1 cellular context compared by ENCODE assay signal in the genomic region with DNA sequence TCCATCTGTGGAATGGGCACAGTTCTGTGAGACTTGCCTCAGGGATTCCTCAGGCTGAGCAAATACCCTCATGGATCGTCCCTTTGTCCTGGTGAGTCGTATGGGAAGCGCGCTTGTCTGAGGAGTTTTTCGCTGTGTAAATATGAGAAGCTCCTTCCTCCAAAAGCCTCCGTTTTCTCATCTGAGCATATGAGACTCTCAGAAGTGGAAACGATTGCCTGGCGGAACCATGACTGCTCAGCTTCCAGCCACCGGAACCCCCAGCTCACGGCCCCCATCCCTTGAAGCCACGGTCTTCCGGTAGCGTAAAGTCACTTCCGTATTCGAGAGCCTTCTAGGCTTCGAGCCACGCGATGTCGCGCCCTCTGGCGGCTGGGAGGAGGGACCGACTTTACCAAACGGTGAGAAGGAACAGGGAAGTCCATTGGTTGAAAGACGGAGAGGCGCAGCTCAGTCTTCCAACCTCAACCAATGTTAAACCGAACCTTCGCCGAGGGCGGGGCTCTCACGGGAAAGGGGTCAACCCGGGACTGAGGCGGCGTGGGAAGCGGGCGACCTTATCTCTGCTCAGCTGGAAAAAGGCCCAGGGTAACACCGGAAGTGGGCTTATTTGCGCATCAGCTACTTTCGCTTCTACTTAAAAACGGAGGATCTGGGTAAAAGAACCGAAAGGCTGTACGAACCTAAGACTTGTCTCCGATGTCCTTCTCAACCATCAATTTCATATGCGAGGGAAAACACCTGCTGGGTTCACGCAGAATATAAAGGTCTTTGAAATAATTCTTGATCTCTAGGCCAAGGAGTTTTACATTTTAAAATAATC.
A peak's percentile ranks its signal among the peaks of the same experiment; 100 is the strongest.
TF ChIP-seq lines count a peak whose summit lies in the region.

No MANE protein-coding gene starts in this region.

TF ChIP-seq in K562, 482 proteins besides CTCF, POLR2A, EP300 and RAD21 (continued from another document and continues in another):
- TF ChIP-seq, protein P1, sequence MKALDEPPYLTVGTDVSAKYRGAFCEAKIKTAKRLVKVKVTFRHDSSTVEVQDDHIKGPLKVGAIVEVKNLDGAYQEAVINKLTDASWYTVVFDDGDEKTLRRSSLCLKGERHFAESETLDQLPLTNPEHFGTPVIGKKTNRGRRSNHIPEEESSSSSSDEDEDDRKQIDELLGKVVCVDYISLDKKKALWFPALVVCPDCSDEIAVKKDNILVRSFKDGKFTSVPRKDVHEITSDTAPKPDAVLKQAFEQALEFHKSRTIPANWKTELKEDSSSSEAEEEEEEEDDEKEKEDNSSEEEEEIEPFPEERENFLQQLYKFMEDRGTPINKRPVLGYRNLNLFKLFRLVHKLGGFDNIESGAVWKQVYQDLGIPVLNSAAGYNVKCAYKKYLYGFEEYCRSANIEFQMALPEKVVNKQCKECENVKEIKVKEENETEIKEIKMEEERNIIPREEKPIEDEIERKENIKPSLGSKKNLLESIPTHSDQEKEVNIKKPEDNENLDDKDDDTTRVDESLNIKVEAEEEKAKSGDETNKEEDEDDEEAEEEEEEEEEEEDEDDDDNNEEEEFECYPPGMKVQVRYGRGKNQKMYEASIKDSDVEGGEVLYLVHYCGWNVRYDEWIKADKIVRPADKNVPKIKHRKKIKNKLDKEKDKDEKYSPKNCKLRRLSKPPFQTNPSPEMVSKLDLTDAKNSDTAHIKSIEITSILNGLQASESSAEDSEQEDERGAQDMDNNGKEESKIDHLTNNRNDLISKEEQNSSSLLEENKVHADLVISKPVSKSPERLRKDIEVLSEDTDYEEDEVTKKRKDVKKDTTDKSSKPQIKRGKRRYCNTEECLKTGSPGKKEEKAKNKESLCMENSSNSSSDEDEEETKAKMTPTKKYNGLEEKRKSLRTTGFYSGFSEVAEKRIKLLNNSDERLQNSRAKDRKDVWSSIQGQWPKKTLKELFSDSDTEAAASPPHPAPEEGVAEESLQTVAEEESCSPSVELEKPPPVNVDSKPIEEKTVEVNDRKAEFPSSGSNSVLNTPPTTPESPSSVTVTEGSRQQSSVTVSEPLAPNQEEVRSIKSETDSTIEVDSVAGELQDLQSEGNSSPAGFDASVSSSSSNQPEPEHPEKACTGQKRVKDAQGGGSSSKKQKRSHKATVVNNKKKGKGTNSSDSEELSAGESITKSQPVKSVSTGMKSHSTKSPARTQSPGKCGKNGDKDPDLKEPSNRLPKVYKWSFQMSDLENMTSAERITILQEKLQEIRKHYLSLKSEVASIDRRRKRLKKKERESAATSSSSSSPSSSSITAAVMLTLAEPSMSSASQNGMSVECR (CRISPR knock-in tag; IDR thresholded peaks at IDR 0.05): peak; percentile 30; the same call in 1 of the 2 replicates
- TF ChIP-seq, protein P2, sequence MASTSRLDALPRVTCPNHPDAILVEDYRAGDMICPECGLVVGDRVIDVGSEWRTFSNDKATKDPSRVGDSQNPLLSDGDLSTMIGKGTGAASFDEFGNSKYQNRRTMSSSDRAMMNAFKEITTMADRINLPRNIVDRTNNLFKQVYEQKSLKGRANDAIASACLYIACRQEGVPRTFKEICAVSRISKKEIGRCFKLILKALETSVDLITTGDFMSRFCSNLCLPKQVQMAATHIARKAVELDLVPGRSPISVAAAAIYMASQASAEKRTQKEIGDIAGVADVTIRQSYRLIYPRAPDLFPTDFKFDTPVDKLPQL (IDR thresholded peaks at IDR 0.05; ENCODE audit: extremely low read depth, insufficient read length): no peak
- TF ChIP-seq RBM14 (IDR thresholded peaks at IDR 0.05; ENCODE audit: borderline replicate concordance, insufficient read depth, low read depth, low read length) (no peak), NFXL1 (CRISPR knock-in tag; IDR thresholded peaks at IDR 0.05) (no peak), ZNF197 (CRISPR knock-in tag; IDR thresholded peaks at IDR 0.05; ENCODE audit: low read depth) (no peak; the same call in 1 of the 2 replicates), ZC3H4 (CRISPR knock-in tag; IDR thresholded peaks at IDR 0.05; ENCODE audit: borderline replicate concordance) (no peak), SIN3B (IDR thresholded peaks at IDR 0.05; ENCODE audit: low read depth) (no peak), PYGO2 (tag; IDR thresholded peaks at IDR 0.05) (no peak), ZNF445 (CRISPR knock-in tag; IDR thresholded peaks at IDR 0.05; ENCODE audit: low read depth) (no peak), ZNF785 (CRISPR knock-in tag; IDR thresholded peaks at IDR 0.05) (no peak), FOXA3 (CRISPR knock-in tag; conservative IDR thresholded peaks at IDR 0.05 in 1 of 2, IDR thresholded peaks at IDR 0.05 in 1 of 2) (0 out of 4 replicates have a peak, but pooled peaks of 1 of the 2 experiments have one; percentile 20)
- TF ChIP-seq, protein P3, sequence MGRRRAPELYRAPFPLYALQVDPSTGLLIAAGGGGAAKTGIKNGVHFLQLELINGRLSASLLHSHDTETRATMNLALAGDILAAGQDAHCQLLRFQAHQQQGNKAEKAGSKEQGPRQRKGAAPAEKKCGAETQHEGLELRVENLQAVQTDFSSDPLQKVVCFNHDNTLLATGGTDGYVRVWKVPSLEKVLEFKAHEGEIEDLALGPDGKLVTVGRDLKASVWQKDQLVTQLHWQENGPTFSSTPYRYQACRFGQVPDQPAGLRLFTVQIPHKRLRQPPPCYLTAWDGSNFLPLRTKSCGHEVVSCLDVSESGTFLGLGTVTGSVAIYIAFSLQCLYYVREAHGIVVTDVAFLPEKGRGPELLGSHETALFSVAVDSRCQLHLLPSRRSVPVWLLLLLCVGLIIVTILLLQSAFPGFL (CRISPR knock-in tag; IDR thresholded peaks at IDR 0.05): no peak
- TF ChIP-seq, protein P4, sequence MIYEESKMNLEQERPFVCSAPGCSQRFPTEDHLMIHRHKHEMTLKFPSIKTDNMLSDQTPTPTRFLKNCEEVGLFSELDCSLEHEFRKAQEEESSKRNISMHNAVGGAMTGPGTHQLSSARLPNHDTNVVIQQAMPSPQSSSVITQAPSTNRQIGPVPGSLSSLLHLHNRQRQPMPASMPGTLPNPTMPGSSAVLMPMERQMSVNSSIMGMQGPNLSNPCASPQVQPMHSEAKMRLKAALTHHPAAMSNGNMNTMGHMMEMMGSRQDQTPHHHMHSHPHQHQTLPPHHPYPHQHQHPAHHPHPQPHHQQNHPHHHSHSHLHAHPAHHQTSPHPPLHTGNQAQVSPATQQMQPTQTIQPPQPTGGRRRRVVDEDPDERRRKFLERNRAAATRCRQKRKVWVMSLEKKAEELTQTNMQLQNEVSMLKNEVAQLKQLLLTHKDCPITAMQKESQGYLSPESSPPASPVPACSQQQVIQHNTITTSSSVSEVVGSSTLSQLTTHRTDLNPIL (CRISPR knock-in tag; IDR thresholded peaks at IDR 0.05): no peak
- TF ChIP-seq, protein P5, sequence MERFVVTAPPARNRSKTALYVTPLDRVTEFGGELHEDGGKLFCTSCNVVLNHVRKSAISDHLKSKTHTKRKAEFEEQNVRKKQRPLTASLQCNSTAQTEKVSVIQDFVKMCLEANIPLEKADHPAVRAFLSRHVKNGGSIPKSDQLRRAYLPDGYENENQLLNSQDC (CRISPR knock-in tag; IDR thresholded peaks at IDR 0.05): no peak
- TF ChIP-seq, protein P6, sequence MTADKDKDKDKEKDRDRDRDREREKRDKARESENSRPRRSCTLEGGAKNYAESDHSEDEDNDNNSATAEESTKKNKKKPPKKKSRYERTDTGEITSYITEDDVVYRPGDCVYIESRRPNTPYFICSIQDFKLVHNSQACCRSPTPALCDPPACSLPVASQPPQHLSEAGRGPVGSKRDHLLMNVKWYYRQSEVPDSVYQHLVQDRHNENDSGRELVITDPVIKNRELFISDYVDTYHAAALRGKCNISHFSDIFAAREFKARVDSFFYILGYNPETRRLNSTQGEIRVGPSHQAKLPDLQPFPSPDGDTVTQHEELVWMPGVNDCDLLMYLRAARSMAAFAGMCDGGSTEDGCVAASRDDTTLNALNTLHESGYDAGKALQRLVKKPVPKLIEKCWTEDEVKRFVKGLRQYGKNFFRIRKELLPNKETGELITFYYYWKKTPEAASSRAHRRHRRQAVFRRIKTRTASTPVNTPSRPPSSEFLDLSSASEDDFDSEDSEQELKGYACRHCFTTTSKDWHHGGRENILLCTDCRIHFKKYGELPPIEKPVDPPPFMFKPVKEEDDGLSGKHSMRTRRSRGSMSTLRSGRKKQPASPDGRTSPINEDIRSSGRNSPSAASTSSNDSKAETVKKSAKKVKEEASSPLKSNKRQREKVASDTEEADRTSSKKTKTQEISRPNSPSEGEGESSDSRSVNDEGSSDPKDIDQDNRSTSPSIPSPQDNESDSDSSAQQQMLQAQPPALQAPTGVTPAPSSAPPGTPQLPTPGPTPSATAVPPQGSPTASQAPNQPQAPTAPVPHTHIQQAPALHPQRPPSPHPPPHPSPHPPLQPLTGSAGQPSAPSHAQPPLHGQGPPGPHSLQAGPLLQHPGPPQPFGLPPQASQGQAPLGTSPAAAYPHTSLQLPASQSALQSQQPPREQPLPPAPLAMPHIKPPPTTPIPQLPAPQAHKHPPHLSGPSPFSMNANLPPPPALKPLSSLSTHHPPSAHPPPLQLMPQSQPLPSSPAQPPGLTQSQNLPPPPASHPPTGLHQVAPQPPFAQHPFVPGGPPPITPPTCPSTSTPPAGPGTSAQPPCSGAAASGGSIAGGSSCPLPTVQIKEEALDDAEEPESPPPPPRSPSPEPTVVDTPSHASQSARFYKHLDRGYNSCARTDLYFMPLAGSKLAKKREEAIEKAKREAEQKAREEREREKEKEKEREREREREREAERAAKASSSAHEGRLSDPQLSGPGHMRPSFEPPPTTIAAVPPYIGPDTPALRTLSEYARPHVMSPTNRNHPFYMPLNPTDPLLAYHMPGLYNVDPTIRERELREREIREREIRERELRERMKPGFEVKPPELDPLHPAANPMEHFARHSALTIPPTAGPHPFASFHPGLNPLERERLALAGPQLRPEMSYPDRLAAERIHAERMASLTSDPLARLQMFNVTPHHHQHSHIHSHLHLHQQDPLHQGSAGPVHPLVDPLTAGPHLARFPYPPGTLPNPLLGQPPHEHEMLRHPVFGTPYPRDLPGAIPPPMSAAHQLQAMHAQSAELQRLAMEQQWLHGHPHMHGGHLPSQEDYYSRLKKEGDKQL (CRISPR knock-in tag; IDR thresholded peaks at IDR 0.05; ENCODE audit: borderline replicate concordance): no peak
- TF ChIP-seq, protein P7, sequence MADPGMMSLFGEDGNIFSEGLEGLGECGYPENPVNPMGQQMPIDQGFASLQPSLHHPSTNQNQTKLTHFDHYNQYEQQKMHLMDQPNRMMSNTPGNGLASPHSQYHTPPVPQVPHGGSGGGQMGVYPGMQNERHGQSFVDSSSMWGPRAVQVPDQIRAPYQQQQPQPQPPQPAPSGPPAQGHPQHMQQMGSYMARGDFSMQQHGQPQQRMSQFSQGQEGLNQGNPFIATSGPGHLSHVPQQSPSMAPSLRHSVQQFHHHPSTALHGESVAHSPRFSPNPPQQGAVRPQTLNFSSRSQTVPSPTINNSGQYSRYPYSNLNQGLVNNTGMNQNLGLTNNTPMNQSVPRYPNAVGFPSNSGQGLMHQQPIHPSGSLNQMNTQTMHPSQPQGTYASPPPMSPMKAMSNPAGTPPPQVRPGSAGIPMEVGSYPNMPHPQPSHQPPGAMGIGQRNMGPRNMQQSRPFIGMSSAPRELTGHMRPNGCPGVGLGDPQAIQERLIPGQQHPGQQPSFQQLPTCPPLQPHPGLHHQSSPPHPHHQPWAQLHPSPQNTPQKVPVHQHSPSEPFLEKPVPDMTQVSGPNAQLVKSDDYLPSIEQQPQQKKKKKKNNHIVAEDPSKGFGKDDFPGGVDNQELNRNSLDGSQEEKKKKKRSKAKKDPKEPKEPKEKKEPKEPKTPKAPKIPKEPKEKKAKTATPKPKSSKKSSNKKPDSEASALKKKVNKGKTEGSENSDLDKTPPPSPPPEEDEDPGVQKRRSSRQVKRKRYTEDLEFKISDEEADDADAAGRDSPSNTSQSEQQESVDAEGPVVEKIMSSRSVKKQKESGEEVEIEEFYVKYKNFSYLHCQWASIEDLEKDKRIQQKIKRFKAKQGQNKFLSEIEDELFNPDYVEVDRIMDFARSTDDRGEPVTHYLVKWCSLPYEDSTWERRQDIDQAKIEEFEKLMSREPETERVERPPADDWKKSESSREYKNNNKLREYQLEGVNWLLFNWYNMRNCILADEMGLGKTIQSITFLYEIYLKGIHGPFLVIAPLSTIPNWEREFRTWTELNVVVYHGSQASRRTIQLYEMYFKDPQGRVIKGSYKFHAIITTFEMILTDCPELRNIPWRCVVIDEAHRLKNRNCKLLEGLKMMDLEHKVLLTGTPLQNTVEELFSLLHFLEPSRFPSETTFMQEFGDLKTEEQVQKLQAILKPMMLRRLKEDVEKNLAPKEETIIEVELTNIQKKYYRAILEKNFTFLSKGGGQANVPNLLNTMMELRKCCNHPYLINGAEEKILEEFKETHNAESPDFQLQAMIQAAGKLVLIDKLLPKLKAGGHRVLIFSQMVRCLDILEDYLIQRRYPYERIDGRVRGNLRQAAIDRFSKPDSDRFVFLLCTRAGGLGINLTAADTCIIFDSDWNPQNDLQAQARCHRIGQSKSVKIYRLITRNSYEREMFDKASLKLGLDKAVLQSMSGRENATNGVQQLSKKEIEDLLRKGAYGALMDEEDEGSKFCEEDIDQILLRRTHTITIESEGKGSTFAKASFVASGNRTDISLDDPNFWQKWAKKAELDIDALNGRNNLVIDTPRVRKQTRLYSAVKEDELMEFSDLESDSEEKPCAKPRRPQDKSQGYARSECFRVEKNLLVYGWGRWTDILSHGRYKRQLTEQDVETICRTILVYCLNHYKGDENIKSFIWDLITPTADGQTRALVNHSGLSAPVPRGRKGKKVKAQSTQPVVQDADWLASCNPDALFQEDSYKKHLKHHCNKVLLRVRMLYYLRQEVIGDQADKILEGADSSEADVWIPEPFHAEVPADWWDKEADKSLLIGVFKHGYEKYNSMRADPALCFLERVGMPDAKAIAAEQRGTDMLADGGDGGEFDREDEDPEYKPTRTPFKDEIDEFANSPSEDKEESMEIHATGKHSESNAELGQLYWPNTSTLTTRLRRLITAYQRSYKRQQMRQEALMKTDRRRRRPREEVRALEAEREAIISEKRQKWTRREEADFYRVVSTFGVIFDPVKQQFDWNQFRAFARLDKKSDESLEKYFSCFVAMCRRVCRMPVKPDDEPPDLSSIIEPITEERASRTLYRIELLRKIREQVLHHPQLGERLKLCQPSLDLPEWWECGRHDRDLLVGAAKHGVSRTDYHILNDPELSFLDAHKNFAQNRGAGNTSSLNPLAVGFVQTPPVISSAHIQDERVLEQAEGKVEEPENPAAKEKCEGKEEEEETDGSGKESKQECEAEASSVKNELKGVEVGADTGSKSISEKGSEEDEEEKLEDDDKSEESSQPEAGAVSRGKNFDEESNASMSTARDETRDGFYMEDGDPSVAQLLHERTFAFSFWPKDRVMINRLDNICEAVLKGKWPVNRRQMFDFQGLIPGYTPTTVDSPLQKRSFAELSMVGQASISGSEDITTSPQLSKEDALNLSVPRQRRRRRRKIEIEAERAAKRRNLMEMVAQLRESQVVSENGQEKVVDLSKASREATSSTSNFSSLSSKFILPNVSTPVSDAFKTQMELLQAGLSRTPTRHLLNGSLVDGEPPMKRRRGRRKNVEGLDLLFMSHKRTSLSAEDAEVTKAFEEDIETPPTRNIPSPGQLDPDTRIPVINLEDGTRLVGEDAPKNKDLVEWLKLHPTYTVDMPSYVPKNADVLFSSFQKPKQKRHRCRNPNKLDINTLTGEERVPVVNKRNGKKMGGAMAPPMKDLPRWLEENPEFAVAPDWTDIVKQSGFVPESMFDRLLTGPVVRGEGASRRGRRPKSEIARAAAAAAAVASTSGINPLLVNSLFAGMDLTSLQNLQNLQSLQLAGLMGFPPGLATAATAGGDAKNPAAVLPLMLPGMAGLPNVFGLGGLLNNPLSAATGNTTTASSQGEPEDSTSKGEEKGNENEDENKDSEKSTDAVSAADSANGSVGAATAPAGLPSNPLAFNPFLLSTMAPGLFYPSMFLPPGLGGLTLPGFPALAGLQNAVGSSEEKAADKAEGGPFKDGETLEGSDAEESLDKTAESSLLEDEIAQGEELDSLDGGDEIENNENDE (IDR thresholded peaks at IDR 0.05; ENCODE audit: low read depth, low read length): no peak
